ENCODE assay signal across 1 cellular context in genomic region chrX:106615041-106615440, GRCh38.
A peak's percentile ranks its signal among the peaks of the same experiment; 100 is the strongest.
TF ChIP-seq lines count a peak whose summit lies in the region.

No MANE protein-coding gene starts in this region.

TF ChIP-seq in HEK293, 187 proteins besides CTCF, POLR2A, EP300 and RAD21 (continued from another document):
- TF ChIP-seq PRDM6 (tag by site-specific recombination; IDR thresholded peaks at IDR 0.05): 0 out of 2 replicates have a peak, but pooled peaks have one; percentile 20
- no peak for TF ChIP-seq REPIN1 (tag by site-specific recombination; IDR thresholded peaks at IDR 0.05; ENCODE audit: low read depth)
- TF ChIP-seq OVOL3 (tag by site-specific recombination; IDR thresholded peaks at IDR 0.05): no peak
- TF ChIP-seq ZNF155 (tag by site-specific recombination; IDR thresholded peaks at IDR 0.05): no peak
- no peak for TF ChIP-seq PRDM10 (tag by site-specific recombination; IDR thresholded peaks at IDR 0.05)
TF ChIP-seq in HEK293: peak in this region for 2.
